34 cellular contexts compared by ENCODE assay signal in the genomic region with DNA sequence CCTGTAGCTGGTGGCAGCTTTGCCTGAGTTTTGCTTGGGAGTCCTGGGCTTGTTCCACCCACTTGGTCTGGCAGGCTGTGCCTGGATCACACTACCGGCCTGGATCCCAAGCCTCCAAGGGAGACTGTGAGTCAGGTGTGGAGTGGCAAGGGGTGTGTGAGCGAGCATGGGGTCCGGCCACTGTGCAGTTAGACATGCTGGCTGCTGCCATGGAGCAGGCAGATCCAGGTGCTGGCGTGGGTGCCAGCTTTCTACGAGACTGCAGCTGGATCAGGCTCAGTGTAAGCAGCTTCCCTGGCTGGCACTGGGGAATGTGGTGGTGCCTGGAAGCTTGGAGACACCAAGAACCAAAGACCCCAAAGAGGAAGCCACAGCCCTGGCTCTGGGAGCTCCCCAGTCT.
"Had no signal": no experiment of that assay in that cellular context is flagged by ENCODE, and none has a peak within 500 bp of the region (broad histone marks: within the 10 kb centered on the region; RNA-seq: fewer than 3 reads in every experiment).

No MANE protein-coding gene starts in this region.

- H3K9me3 Mint-ChIP-seq: activated naive CD4-positive, alpha-beta T cell treated with anti-CD3 and anti-CD28 coated beads for 36 hours; activated T-cell treated with anti-CD3 and anti-CD28 coated beads, Interleukin-2, amount 50 U/mL, for 24 hours; activated T-helper 2 cell treated with anti-CD3 and anti-CD28 coated beads, Interferon-gamma antibody, Interleukin-2, Interleukin-4, amounts not matched to agents 10 μg/mL and 5 μg/mL and 100 μg/mL, durations not matched to agents 14 hours and 24 hours and 36 hours; brain; central memory CD8-positive, alpha-beta T cell; IgD-negative memory B cell; T-cell had no signal

- DNase-seq: activated CD4-positive, alpha-beta T cell treated with anti-CD3 and anti-CD28 coated beads for 1 hour; activated CD4-positive, alpha-beta T cell treated with anti-CD3 and anti-CD28 coated beads for 48 hours; activated CD4-positive, alpha-beta T cell treated with anti-CD3 and anti-CD28 coated beads, Interleukin-2, amount 50 U/mL, for 4 hours; activated CD4-positive, CD25-positive, alpha-beta regulatory T cell; activated CD8-positive, alpha-beta T cell treated with anti-CD3 and anti-CD28 coated beads, Interleukin-2, amount 10 ng/mL, durations not matched to agents 7 days and 5 days; activated gamma-delta T cell; activated T-cell treated with anti-CD3 and anti-CD28 coated beads, Interleukin-2, amount 50 U/mL, for 24 hours; anterior cingulate cortex; Kasumi-1; KBM-7; NCI-H1092 treated with DMSO at 0.1 percent for 48 hours; NCI-H1417; NCI-H146; NCI-H187; NCI-H2029 treated with DMSO at 0.1 percent for 48 hours; NCI-H226; NCI-H446 treated with DMSO at 0.1 percent for 48 hours; NCI-H82; NK-92 treated with Interleukin-12 subunit alpha and Interleukin-12 subunit beta, amount 100 ng/mL, for 24 hours; PC-3; SIG-M5; T-helper 2 cell; T-helper 9 cell; WERI-Rb-1 had no signal

- H3K36me3 Mint-ChIP-seq: brain, T-cell had no signal

- H3K36me3 ChIP-seq: cardiac muscle cell, WERI-Rb-1 had no signal

- H3K4me3 ChIP-seq: cardiac muscle cell had no signal

- H3K4me3 Mint-ChIP-seq: activated CD8-positive, alpha-beta T cell treated with anti-CD3 and anti-CD28 coated beads, Interleukin-2, amount 10 ng/mL, durations not matched to agents 7 days and 5 days; activated naive CD4-positive, alpha-beta T cell treated with anti-CD3 and anti-CD28 coated beads for 36 hours; activated T-cell treated with anti-CD3 and anti-CD28 coated beads, Interleukin-2, amount 50 U/mL, for 24 hours; brain; central memory CD8-positive, alpha-beta T cell; IgD-negative memory B cell had no signal

- H3K27me3 Mint-ChIP-seq: activated T-cell treated with anti-CD3 and anti-CD28 coated beads, Interleukin-2, amount 50 U/mL, for 24 hours had no signal

- H3K27ac Mint-ChIP-seq: activated CD8-positive, alpha-beta T cell treated with anti-CD3 and anti-CD28 coated beads, Interleukin-2, amount 10 ng/mL, durations not matched to agents 7 days and 5 days; activated naive CD4-positive, alpha-beta T cell treated with anti-CD3 and anti-CD28 coated beads for 36 hours; activated T-cell treated with anti-CD3 and anti-CD28 coated beads, Interleukin-2, amount 50 U/mL, for 24 hours; activated T-helper 2 cell treated with anti-CD3 and anti-CD28 coated beads, Interferon-gamma antibody, Interleukin-2, Interleukin-4, amounts not matched to agents 10 μg/mL and 5 μg/mL and 100 μg/mL, durations not matched to agents 14 hours and 24 hours and 36 hours; brain; IgD-negative memory B cell had no signal

- H3K27ac ChIP-seq: cardiac muscle cell, RWPE1, WERI-Rb-1 had no signal

- ATAC-seq: activated CD8-positive, alpha-beta T cell treated with anti-CD3 and anti-CD28 coated beads, Interleukin-2, amount 10 ng/mL, durations not matched to agents 7 days and 5 days; PC-3; Right ventricle myocardium inferior; SK-N-SH treated with all-trans-retinoic acid at 6 μM for 48 hours had no signal

- H3K27me3 ChIP-seq: cardiac muscle cell had no signal
